ENCODE assay signal across 9 cellular contexts in genomic region chr11:2697871-2698270, GRCh38. TPM values are rescaled to one million over a fixed set of nuclear protein-coding genes. Genes with fewer than 3 reads are reported as not detected.
DNase-seq lines count a peak whose midpoint lies in the region; ATAC-seq and TF ChIP-seq lines count a peak whose summit lies in the region.
"Had no signal": no experiment of that assay in that cellular context is flagged by ENCODE, and none has a peak within 500 bp of the region (broad histone marks: within the 10 kb centered on the region; RNA-seq: fewer than 3 reads in every experiment).

No MANE protein-coding gene starts in this region.

- H3K27me3 Mint-ChIP-seq in natural killer cell treated with Interleukin-12 subunit alpha and Interleukin-12 subunit beta and Interleukin-15 and Interleukin-18, amount 100 ng/mL, for 72 hours: no peaks in the 10 kb centered on the region

- intact Hi-C loops in dorsolateral prefrontal cortex (cut with DNase I): loop anchor here in 1 of 2 donors (2.0 to 5.0 kb wide), 2 partner anchors 166 to 189 kb away; no protein-coding TSS in a partner anchor

- ATAC-seq in natural killer cell treated with Interleukin-12 subunit alpha and Interleukin-12 subunit beta and Interleukin-15 and Interleukin-18, amount 100 ng/mL, for 72 hours: no peak
- no peak for ATAC-seq in GM18519 (IDR thresholded peaks at IDR 0.05; ENCODE audit: low FRiP score, unreplicated experiment)

- H3K9me3 Mint-ChIP-seq in natural killer cell treated with Interleukin-12 subunit alpha and Interleukin-12 subunit beta and Interleukin-15 and Interleukin-18, amount 100 ng/mL, for 72 hours: no peaks in the 10 kb centered on the region

- H3K27ac ChIP-seq in BLaER1 (no peak overlapping the region), dorsolateral prefrontal cortex (no peak overlapping the region)

- H3K36me3 Mint-ChIP-seq in natural killer cell treated with Interleukin-12 subunit alpha and Interleukin-12 subunit beta and Interleukin-15 and Interleukin-18, amount 100 ng/mL, for 72 hours: no peaks in the 10 kb centered on the region

- DNase-seq in LNCaP clone FGC (ENCODE audit: low read depth) (peak; percentile 31), dorsolateral prefrontal cortex (no peak), EL (no peak), NCI-H1092 treated with DMSO at 0.1 percent for 48 hours (lab: John Stamatoyannopoulos, UW) (no peak)
- no peak for DNase-seq in natural killer cell treated with Interleukin-12 subunit alpha and Interleukin-12 subunit beta and Interleukin-15 and Interleukin-18, amount 100 ng/mL, for 72 hours (ENCODE audit: low spot score)
- DNase-seq in stimulated activated CD4-positive, alpha-beta T cell treated with anti-CD3 and anti-CD28 coated beads, Interleukin-2, amount 100 ng/mL, for 48 hours: no peak
- DNase-seq: activated T-cell treated with anti-CD3 and anti-CD28 coated beads, Interleukin-2, amount 50 U/mL, for 1 hour had no signal

- no peaks in the 10 kb centered on the region for H3K36me3 ChIP-seq in BLaER1

- peak overlapping the region; percentile 85 for H3K4me2 ChIP-seq in BLaER1

- no peak overlapping the region for H3K27ac Mint-ChIP-seq in natural killer cell treated with Interleukin-12 subunit alpha and Interleukin-12 subunit beta and Interleukin-15 and Interleukin-18, amount 100 ng/mL, for 72 hours

- H3K9ac ChIP-seq in BLaER1: peak overlapping the region; percentile 88; the same call in 1 of the 2 replicates

- peaks cover 82% of the 10 kb centered on the region for H3K4me1 ChIP-seq in BLaER1

- H4K20me1 ChIP-seq in BLaER1: peaks cover 68% of the 10 kb centered on the region

- H3K4me3 ChIP-seq in BLaER1: peak overlapping the region; percentile 81
- H3K4me3 ChIP-seq in LNCaP clone FGC (ENCODE audit: low read depth, low read length): peak overlapping the region; percentile 63
- peak overlapping the region in 57 of 59 donors; percentile 7 to 80 (median 69) for H3K4me3 ChIP-seq in dorsolateral prefrontal cortex

- peaks cover 7 to 11% of the 10 kb centered on the region in 2 donors for H3K4me1 Mint-ChIP-seq in natural killer cell treated with Interleukin-12 subunit alpha and Interleukin-12 subunit beta and Interleukin-15 and Interleukin-18, amount 100 ng/mL, for 72 hours (ENCODE audit: low read depth in 2 of 2)

- no peaks in the 10 kb centered on the region for H3K27me3 ChIP-seq in BLaER1
- no peaks in the 10 kb centered on the region for H3K27me3 ChIP-seq in dorsolateral prefrontal cortex

- peak overlapping the region; percentile 85 for H3K4me3 Mint-ChIP-seq in natural killer cell treated with Interleukin-12 subunit alpha and Interleukin-12 subunit beta and Interleukin-15 and Interleukin-18, amount 100 ng/mL, for 72 hours

- TF ChIP-seq CTCF in LNCaP clone FGC (IDR thresholded peaks at IDR 0.05; ENCODE audit: control insufficient read depth, extremely low read depth, insufficient read depth) (no peak), dorsolateral prefrontal cortex (IDR thresholded peaks at IDR 0.05 in 54 of 56, conservative IDR thresholded peaks at IDR 0.05 in 2 of 56; ENCODE audit: low read depth in 1 of 56, partially characterized antibody in 56 of 56) (no peak)

- H3K9me3 ChIP-seq in BLaER1: peaks cover 22% of the 10 kb centered on the region

RNA-seq across cellular contexts. Expression of gene KCNQ1OT1, which starts 1.9 kb away (rescaled TPM):
- 1 to 10 TPM; 2.4 to 9.8 (median 4.7) TPM for total RNA-seq in dorsolateral prefrontal cortex
- 1 to 10 TPM in 1 of 2 donors, under 1 TPM in 1; 0.52 to 1.1 TPM for total RNA-seq in natural killer cell treated with Interleukin-12 subunit alpha and Interleukin-12 subunit beta and Interleukin-15 and Interleukin-18, amount 100 ng/mL, for 72 hours
